ENCODE assay signal across 13 cellular contexts in the genomic region with DNA sequence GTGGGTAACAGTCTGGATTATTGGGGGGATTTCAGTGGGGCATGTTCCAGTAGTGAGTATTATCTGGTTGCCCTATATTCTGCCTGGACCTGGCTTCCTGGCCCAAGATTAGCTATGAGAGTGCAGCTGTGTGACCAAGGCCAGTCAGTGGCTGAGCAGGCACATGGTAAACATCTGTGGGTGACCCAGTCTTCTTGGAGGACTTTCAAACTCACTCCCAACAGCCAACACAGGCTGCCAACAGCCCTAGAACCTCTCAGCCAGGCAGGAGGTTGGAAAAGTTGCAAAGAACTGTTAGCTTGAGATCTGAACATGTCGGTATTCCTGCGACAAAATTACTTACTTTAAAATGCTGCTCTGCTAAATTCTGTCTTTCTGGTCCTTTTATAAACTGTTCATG.
A peak's percentile ranks its signal among the peaks of the same experiment; 100 is the strongest.
DNase-seq lines count a peak whose midpoint lies in the region; ATAC-seq and TF ChIP-seq lines count a peak whose summit lies in the region.
"Had no signal": no experiment of that assay in that cellular context is flagged by ENCODE, and none has a peak within 500 bp of the region (broad histone marks: within the 10 kb centered on the region; RNA-seq: fewer than 3 reads in every experiment).

No MANE protein-coding gene starts in this region.

- POLR2A ChIA-PET in CD4-positive, alpha-beta T cell (lab: Charles Lee): interaction anchor here (0.5 kb wide), 1 partner anchor 80 kb away, joined by 3 read pairs; no protein-coding TSS in a partner anchor

- H3K36me3 Mint-ChIP-seq in CD4-positive, alpha-beta T cell (ENCODE audit: low read depth): peaks cover 26% of the 10 kb centered on the region

- ATAC-seq in Right ventricle myocardium superior (ENCODE audit: poor library complexity) (peak; percentile 94), upper lobe of right lung (peak; percentile 52), HG03039 (IDR thresholded peaks at IDR 0.05; ENCODE audit: unreplicated experiment) (no peak)
- ATAC-seq in CD4-positive, alpha-beta T cell (ENCODE audit: poor library complexity): no peak
- ATAC-seq: activated CD8-positive, alpha-beta T cell treated with anti-CD3 and anti-CD28 coated beads for 36 hours had no signal

- CTCF ChIA-PET in CD4-positive, alpha-beta T cell (lab: Charles Lee): no interaction called here

- DNase-seq in adrenal gland (peak; percentile 72 to 89 (median 86)), Right ventricle myocardium superior (peak; percentile 73), osteoblast (ENCODE audit: insufficient read length, low spot score, missing footprints) (no peak), upper lobe of right lung (no peak), NCI-H2196 treated with DMSO at 0.1 percent for 48 hours (lab: John Stamatoyannopoulos, UW; ENCODE audit: unreplicated experiment) (no peak), SW 1271 (lab: John Stamatoyannopoulos, UW) (no peak)
- DNase-seq in CD4-positive, alpha-beta T cell: no peak
- DNase-seq: activated CD8-positive, alpha-beta T cell treated with anti-CD3 and anti-CD28 coated beads for 36 hours; activated gamma-delta T cell; COR-L47; MM.1S had no signal

- peaks cover 19% of the 10 kb centered on the region for H3K4me1 Mint-ChIP-seq in CD4-positive, alpha-beta T cell (ENCODE audit: low read depth)

- H3K27me3 ChIP-seq in adrenal gland (no peaks in the 10 kb centered on the region), osteoblast (ENCODE audit: insufficient read depth, low read length) (no peaks in the 10 kb centered on the region), upper lobe of right lung (no peaks in the 10 kb centered on the region)
- H3K27me3 ChIP-seq in CD4-positive, alpha-beta T cell (ENCODE audit: control insufficient read depth, insufficient read depth, low read length): no peaks in the 10 kb centered on the region

- H2AFZ ChIP-seq in osteoblast (ENCODE audit: low read length): peak overlapping the region; percentile 52

- H3K27me3 Mint-ChIP-seq in CD4-positive, alpha-beta T cell: no peaks in the 10 kb centered on the region
- H3K27me3 Mint-ChIP-seq: activated CD8-positive, alpha-beta T cell treated with anti-CD3 and anti-CD28 coated beads for 36 hours; stimulated activated naive CD8-positive, alpha-beta T cell treated with anti-CD3 and anti-CD28 coated beads, Interleukin-15, Interleukin-2, amounts not matched to agents 100 ng/mL and 50 ng/mL, for 24 hours had no signal

- no peaks in the 10 kb centered on the region for H3K9me3 Mint-ChIP-seq in CD4-positive, alpha-beta T cell
- H3K9me3 Mint-ChIP-seq: activated CD8-positive, alpha-beta T cell treated with anti-CD3 and anti-CD28 coated beads for 36 hours; stimulated activated naive CD8-positive, alpha-beta T cell treated with anti-CD3 and anti-CD28 coated beads, Interleukin-15, Interleukin-2, amounts not matched to agents 100 ng/mL and 50 ng/mL, for 24 hours had no signal

- H3K4me1 ChIP-seq in adrenal gland (replicated peaks in 1 of 2): peaks cover 50 to 62% of the 10 kb centered on the region in 2 donors
- H3K4me1 ChIP-seq in osteoblast (ENCODE audit: insufficient read depth, low read length): peaks cover 24% of the 10 kb centered on the region
- H3K4me1 ChIP-seq in upper lobe of right lung: peaks cover 34% of the 10 kb centered on the region

- H3K36me3 ChIP-seq in adrenal gland (replicated peaks in 1 of 2) (peaks cover 0 to 10% of the 10 kb centered on the region in 2 donors), osteoblast (ENCODE audit: insufficient read depth, low read length) (peaks cover 4% of the 10 kb centered on the region), upper lobe of right lung (peaks cover 11% of the 10 kb centered on the region)

- no peak overlapping the region for H3K4me2 ChIP-seq in osteoblast (ENCODE audit: insufficient read depth, low read length)

- H3K27ac Mint-ChIP-seq in CD4-positive, alpha-beta T cell: no peak overlapping the region
- H3K27ac Mint-ChIP-seq: activated CD8-positive, alpha-beta T cell treated with anti-CD3 and anti-CD28 coated beads for 36 hours; stimulated activated naive CD8-positive, alpha-beta T cell treated with anti-CD3 and anti-CD28 coated beads, Interleukin-15, Interleukin-2, amounts not matched to agents 100 ng/mL and 50 ng/mL, for 24 hours had no signal

- peak in 1 of 2 donors; percentile 61 for TF ChIP-seq POLR2A in adrenal gland (IDR thresholded peaks at IDR 0.05)

- intact Hi-C loops in adrenal gland (cut with DNase I) (loop anchor here in 1 of 2 donors (10.0 kb wide), 1 partner anchor 191 kb away; a partner anchor contains a TSS), Right ventricle myocardium superior (cut with DNase I) (no loop called here), upper lobe of right lung (cut with DNase I) (no loop called here)
- intact Hi-C loops in CD4-positive, alpha-beta T cell (cut with DNase I, micrococcal nuclease): loop anchor here in 1 of 2 experiments (10.0 kb wide), 1 partner anchor 191 kb away; a partner anchor contains a TSS

- H3K9me3 ChIP-seq in adrenal gland (replicated peaks in 1 of 3): no peaks in the 10 kb centered on the region
- H3K9me3 ChIP-seq in osteoblast (ENCODE audit: low read depth, low read length): no peaks in the 10 kb centered on the region
- H3K9me3 ChIP-seq in upper lobe of right lung: no peaks in the 10 kb centered on the region
- no peaks in the 10 kb centered on the region for H3K9me3 ChIP-seq in CD4-positive, alpha-beta T cell (ENCODE audit: control insufficient read depth, low read length)

- H3K4me3 ChIP-seq in adrenal gland (no peak overlapping the region), osteoblast (ENCODE audit: insufficient read depth, low read length) (no peak overlapping the region), upper lobe of right lung (no peak overlapping the region)

- no peaks in the 10 kb centered on the region for H4K20me1 ChIP-seq in osteoblast (ENCODE audit: insufficient read depth, low read length)

- H3K79me2 ChIP-seq in osteoblast (ENCODE audit: insufficient read depth, low read length): no peaks in the 10 kb centered on the region

- H3K27ac ChIP-seq in adrenal gland (peak overlapping the region; percentile 16 to 80 (median 66)), osteoblast (ENCODE audit: low read depth, low read length) (no peak overlapping the region), upper lobe of right lung (peak overlapping the region; percentile 31)
- H3K27ac ChIP-seq in CD4-positive, alpha-beta T cell (ENCODE audit: low read depth, low read length): no peak overlapping the region

- TF ChIP-seq CTCF in adrenal gland (IDR thresholded peaks at IDR 0.05): no peak
- TF ChIP-seq CTCF in osteoblast (IDR thresholded peaks at IDR 0.05; ENCODE audit: extremely low read depth, low read depth, low read length): no peak
- TF ChIP-seq CTCF in upper lobe of right lung (IDR thresholded peaks at IDR 0.05): no peak
- no peak for TF ChIP-seq CTCF in CD4-positive, alpha-beta T cell (IDR thresholded peaks at IDR 0.05)

- no peak overlapping the region for H3K4me3 Mint-ChIP-seq in CD4-positive, alpha-beta T cell
- H3K4me3 Mint-ChIP-seq: activated CD8-positive, alpha-beta T cell treated with anti-CD3 and anti-CD28 coated beads for 36 hours; stimulated activated naive CD8-positive, alpha-beta T cell treated with anti-CD3 and anti-CD28 coated beads, Interleukin-15, Interleukin-2, amounts not matched to agents 100 ng/mL and 50 ng/mL, for 24 hours had no signal

- WGBS in adrenal gland, 4 donors: 56 to 65% (median 62%) methylated on average over 2 of the region's 2 CpGs

Comparison
In these comparisons a context has a peak if more than half of its experiments do, and no peak if none do; other contexts are left out.
1. DNase-seq: peak in adrenal gland (7 of 7) and Right ventricle myocardium superior (single experiment); none in osteoblast (single experiment), upper lobe of right lung (single experiment), CD4-positive, alpha-beta T cell (0 of 10), NCI-H2196 treated with DMSO at 0.1 percent for 48 hours (single experiment) and SW 1271 (0 of 2).
2. H3K27ac ChIP-seq: peak in adrenal gland (5 of 5) and upper lobe of right lung (single experiment); none in osteoblast (single experiment) and CD4-positive, alpha-beta T cell (single experiment).
3. ATAC-seq: peak in Right ventricle myocardium superior (single experiment) and upper lobe of right lung (single experiment); none in CD4-positive, alpha-beta T cell (single experiment) and HG03039 (single experiment).